ENCODE assay signal across 25 cellular contexts in the genomic region with DNA sequence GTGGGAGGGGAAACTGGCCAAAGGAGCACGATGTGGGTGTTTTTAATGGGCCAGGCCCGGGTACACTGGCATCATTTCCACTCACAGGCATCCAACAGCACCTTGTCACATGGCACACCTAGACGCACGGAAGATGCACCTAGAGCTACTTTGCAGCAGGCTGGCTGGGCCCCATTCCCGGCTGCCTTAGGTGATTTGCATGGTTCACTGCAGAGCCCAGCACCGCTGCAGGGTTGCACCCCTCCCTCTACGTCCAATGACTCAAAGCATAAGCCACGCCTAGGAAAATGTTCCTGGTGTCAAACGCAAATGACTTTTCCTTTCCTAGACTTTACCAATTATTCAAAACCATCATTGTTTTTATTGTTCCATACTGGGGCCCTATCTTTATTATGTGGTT.
DNase-seq lines count a peak whose midpoint lies in the region; ATAC-seq and TF ChIP-seq lines count a peak whose summit lies in the region.
"Had no signal": no experiment of that assay in that cellular context is flagged by ENCODE, and none has a peak within 500 bp of the region (broad histone marks: within the 10 kb centered on the region; RNA-seq: fewer than 3 reads in every experiment).

No MANE protein-coding gene starts in this region.

- peak; percentile 31 for DNase-seq in dermis blood vessel endothelial cell
- DNase-seq in AG20443 (ENCODE audit: low spot score): no peak
- no peak for DNase-seq in amygdala (lab: John Stamatoyannopoulos, UW)
- DNase-seq in activated naive CD4-positive, alpha-beta T cell (lab: John Stamatoyannopoulos, UW): no peak
- DNase-seq in Calu3: no peak
- DNase-seq: activated CD4-positive, alpha-beta T cell treated with anti-CD3 and anti-CD28 coated beads, Interleukin-2, amount 10 ng/mL, durations not matched to agents 24 days and 14 days; activated gamma-delta T cell treated with Interleukin-2 at 50 U/mL for 16 hours; activated naive CD8-positive, alpha-beta T cell treated with anti-CD3 and anti-CD28 coated beads, Interleukin-2, amount 50 U/mL, for 24 hours; activated T-cell treated with anti-CD3 and anti-CD28 coated beads, Interleukin-2, amount 50 U/mL, for 4 hours; hypothalamus; immature natural killer cell; KBM-7; left ventricle myocardium inferior; mesendoderm; NCI-H1436; NCI-H82; stimulated activated CD4-positive, alpha-beta T cell treated with anti-CD3 and anti-CD28 coated beads, Interleukin-15, amount 100 ng/mL, for 24 hours; stimulated activated naive B cell treated with anti-CD40 and anti-IgM and Interleukin-4, amounts not matched to agents 10 μg/mL and 1 μg/mL and 100 μg/mL, for 72 hours; upper lobe of right lung had no signal

- H3K27me3 Mint-ChIP-seq in Calu3 (ENCODE audit: unreplicated experiment): no peaks in the 10 kb centered on the region
- H3K27me3 Mint-ChIP-seq: activated CD4-positive, alpha-beta T cell treated with anti-CD3 and anti-CD28 coated beads, Interleukin-2, amount 10 ng/mL, durations not matched to agents 24 days and 14 days; activated naive CD8-positive, alpha-beta T cell treated with anti-CD3 and anti-CD28 coated beads, Interleukin-2, amount 50 U/mL, for 24 hours; CD4-positive, CD25-positive, alpha-beta regulatory T cell; central memory CD8-positive, alpha-beta T cell; dendritic cell treated with granulocyte-macrophage colony-stimulating factor and Interleukin-4, amounts not matched to agents 40 ng/mL and 50 ng/mL, for 4 days; stimulated activated naive B cell treated with anti-CD40 and anti-IgM and Interleukin-4, amounts not matched to agents 10 μg/mL and 1 μg/mL and 100 μg/mL, for 72 hours had no signal

- no peak overlapping the region for H3K4me3 Mint-ChIP-seq in Calu3 (ENCODE audit: low read depth, unreplicated experiment)
- H3K4me3 Mint-ChIP-seq: activated CD4-positive, alpha-beta T cell treated with anti-CD3 and anti-CD28 coated beads, Interleukin-2, amount 10 ng/mL, durations not matched to agents 24 days and 14 days; activated naive CD8-positive, alpha-beta T cell treated with anti-CD3 and anti-CD28 coated beads, Interleukin-2, amount 50 U/mL, for 24 hours; activated T-cell treated with anti-CD3 and anti-CD28 coated beads, Interleukin-2, amount 50 U/mL, for 4 hours; central memory CD8-positive, alpha-beta T cell; dendritic cell treated with granulocyte-macrophage colony-stimulating factor and Interleukin-4, amounts not matched to agents 40 ng/mL and 50 ng/mL, for 4 days; immature natural killer cell; stimulated activated naive B cell treated with anti-CD40 and anti-IgM and Interleukin-4, amounts not matched to agents 10 μg/mL and 1 μg/mL and 100 μg/mL, for 72 hours had no signal

- H3K4me1 Mint-ChIP-seq in Calu3 (ENCODE audit: low read depth, unreplicated experiment): no peaks in the 10 kb centered on the region
- H3K4me1 Mint-ChIP-seq: activated CD4-positive, alpha-beta T cell treated with anti-CD3 and anti-CD28 coated beads, Interleukin-2, amount 10 ng/mL, durations not matched to agents 24 days and 14 days; central memory CD8-positive, alpha-beta T cell; immature natural killer cell had no signal

- CTCF ChIA-PET in Calu3 (lab: Charles Lee): no interaction called here

- H3K36me3 Mint-ChIP-seq in Calu3 (ENCODE audit: insufficient read depth, unreplicated experiment): no peaks in the 10 kb centered on the region

- H3K9me3 Mint-ChIP-seq in Calu3 (ENCODE audit: low read depth, unreplicated experiment): no peaks in the 10 kb centered on the region
- H3K9me3 Mint-ChIP-seq: activated CD4-positive, alpha-beta T cell treated with anti-CD3 and anti-CD28 coated beads, Interleukin-2, amount 10 ng/mL, durations not matched to agents 24 days and 14 days; activated naive CD8-positive, alpha-beta T cell treated with anti-CD3 and anti-CD28 coated beads, Interleukin-2, amount 50 U/mL, for 24 hours; dendritic cell treated with granulocyte-macrophage colony-stimulating factor and Interleukin-4, amounts not matched to agents 40 ng/mL and 50 ng/mL, for 4 days; immature natural killer cell had no signal

- intact Hi-C loops in Calu3 (cut with micrococcal nuclease; ENCODE audit: unreplicated experiment): no loop called here

- no peak overlapping the region for H3K27ac Mint-ChIP-seq in Calu3 (ENCODE audit: unreplicated experiment)
- H3K27ac Mint-ChIP-seq: activated CD4-positive, alpha-beta T cell treated with anti-CD3 and anti-CD28 coated beads, Interleukin-2, amount 10 ng/mL, durations not matched to agents 24 days and 14 days; activated naive CD8-positive, alpha-beta T cell treated with anti-CD3 and anti-CD28 coated beads, Interleukin-2, amount 50 U/mL, for 24 hours; CD4-positive, CD25-positive, alpha-beta regulatory T cell; dendritic cell treated with granulocyte-macrophage colony-stimulating factor and Interleukin-4, amounts not matched to agents 40 ng/mL and 50 ng/mL, for 4 days; immature natural killer cell; stimulated activated naive B cell treated with anti-CD40 and anti-IgM and Interleukin-4, amounts not matched to agents 10 μg/mL and 1 μg/mL and 100 μg/mL, for 72 hours had no signal

- no peak for TF ChIP-seq CTCF in Calu3 (IDR thresholded peaks at IDR 0.05; ENCODE audit: unreplicated experiment)

- BruUV-seq in Calu3 (replicated peaks; lab: Mats Ljungman, UMichigan): no TSS peak

- peak; percentile 33 for ATAC-seq in GM18858 (IDR thresholded peaks at IDR 0.05; ENCODE audit: unreplicated experiment)
- peak; percentile 32 for ATAC-seq in HG03520 (IDR thresholded peaks at IDR 0.05; ENCODE audit: unreplicated experiment)
- ATAC-seq: activated naive CD8-positive, alpha-beta T cell treated with anti-CD3 and anti-CD28 coated beads, Interleukin-2, amount 50 U/mL, for 24 hours; activated T-cell treated with anti-CD3 and anti-CD28 coated beads, Interleukin-2, amount 50 U/mL, for 4 hours; SK-N-SH treated with all-trans-retinoic acid at 6 μM for 48 hours; stimulated activated naive B cell treated with anti-CD40 and anti-IgM and Interleukin-4, amounts not matched to agents 10 μg/mL and 1 μg/mL and 100 μg/mL, for 72 hours had no signal
